Comparison of ENCODE assay signal across 8 cellular contexts in the genomic region with DNA sequence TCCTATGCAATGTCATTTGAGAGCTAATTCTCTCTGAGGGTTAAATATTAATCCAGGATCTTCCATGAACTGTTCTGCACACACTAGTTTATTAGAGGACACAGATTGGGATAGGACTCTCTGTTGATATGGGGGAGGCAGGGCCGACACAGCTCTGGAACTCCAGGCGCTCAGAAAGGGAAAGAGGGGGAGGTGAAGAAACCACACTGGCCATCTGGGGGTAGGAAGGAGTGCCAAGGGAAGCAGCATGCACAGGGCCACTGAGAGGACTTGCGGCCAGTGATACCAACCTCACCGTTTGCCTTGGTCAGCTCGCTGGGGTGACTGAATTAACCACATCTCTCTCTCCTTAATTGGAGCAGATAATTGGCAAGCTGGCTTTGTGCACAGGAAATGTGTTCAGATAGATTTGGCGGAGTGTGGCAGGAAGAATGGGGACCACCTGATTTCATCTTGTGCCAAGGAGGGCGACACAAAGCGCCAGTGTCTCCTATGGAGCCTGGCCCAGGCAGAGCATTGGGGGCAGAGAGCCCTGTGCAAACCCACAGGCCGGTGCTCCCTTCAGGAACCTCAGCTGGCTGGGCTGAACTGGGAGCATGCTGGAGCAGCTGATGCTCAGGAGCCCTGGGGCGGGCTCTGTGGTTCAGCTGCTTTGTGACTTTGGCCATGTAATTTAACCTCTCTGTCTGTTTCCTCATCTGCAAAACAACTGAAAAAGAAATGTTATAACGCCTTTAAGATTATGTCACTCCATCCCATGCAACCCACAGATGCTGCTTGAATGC. TPM values are rescaled to one million over a fixed set of nuclear protein-coding genes. Genes with fewer than 3 reads are reported as not detected.
DNase-seq lines count a peak whose midpoint lies in the region; FAIRE-seq and TF ChIP-seq lines count a peak whose summit lies in the region.

No MANE protein-coding gene starts in this region.

- peaks cover 49% of the 10 kb centered on the region for H3K4me1 Mint-ChIP-seq in nephron progenitor cell

- H3K36me3 Mint-ChIP-seq in nephron progenitor cell (ENCODE audit: low read depth) = no peaks in the 10 kb centered on the region

- peak overlapping the region in 45 of 59 donors; percentile 1 to 57 (median 27) for H3K4me3 ChIP-seq in dorsolateral prefrontal cortex

- H3K27ac Mint-ChIP-seq in nephron progenitor cell = peak overlapping the region; percentile 96

- H3K27me3 Mint-ChIP-seq in nephron progenitor cell (ENCODE audit: low read depth, poor library complexity) = peaks cover 9% of the 10 kb centered on the region

- peak in 8 of 56 donors; percentile 2 to 32 (median 24) for TF ChIP-seq CTCF in dorsolateral prefrontal cortex (IDR thresholded peaks at IDR 0.05 in 54 of 56, conservative IDR thresholded peaks at IDR 0.05 in 2 of 56; ENCODE audit: low read depth in 1 of 56, partially characterized antibody in 56 of 56)
- TF ChIP-seq CTCF in nephron progenitor cell (IDR thresholded peaks at IDR 0.05) = no peak

- no peaks in the 10 kb centered on the region for H3K27me3 ChIP-seq in dorsolateral prefrontal cortex

- intact Hi-C loops in dorsolateral prefrontal cortex (cut with DNase I) = loop anchor here in 1 of 2 donors (5.0 kb wide), 1 partner anchor 73 kb away; no protein-coding TSS in a partner anchor

- no peak overlapping the region for H3K4me3 Mint-ChIP-seq in nephron progenitor cell

- H3K27ac ChIP-seq in dorsolateral prefrontal cortex = peak overlapping the region; percentile 45 to 98 (median 92)

- H3K9me3 Mint-ChIP-seq in nephron progenitor cell = no peaks in the 10 kb centered on the region

- FAIRE-seq in RCC 7860 (lab: Jason Lieb, UNC) = no peak

- peak; percentile 53 for DNase-seq in COLO829 (ENCODE audit: low spot score)
- peak; percentile 84 for DNase-seq in M059J (ENCODE audit: low read depth)
- DNase-seq in dorsolateral prefrontal cortex = peak; percentile 62 to 94 (median 81)
- DNase-seq in nephron progenitor cell = no peak
- DNase-seq in RCC 7860 (ENCODE audit: low spot score) = no peak
- no peak for DNase-seq in AG08396 (ENCODE audit: low spot score)
- DNase-seq in DMS114 treated with DMSO at 0.1 percent for 48 hours (lab: John Stamatoyannopoulos, UW; ENCODE audit: unreplicated experiment) = no peak
- no peak for DNase-seq in NCI-H1930 (lab: John Stamatoyannopoulos, UW)

RNA-seq across cellular contexts. Expression of gene PPP1R21, which starts 25.4 kb away (rescaled TPM):
- total RNA-seq in M059J (2014; rRNA removed; shearing (Covaris generic)) = 4.8 and 12.0 TPM in 2 replicates
- 10 to 100 TPM; 38.9 to 78.2 (median 60.3) TPM for total RNA-seq in dorsolateral prefrontal cortex

Comparison
In these comparisons a context has a peak if more than half of its experiments do, and no peak if none do; other contexts are left out.
1. DNase-seq: peak in COLO829 (single experiment), M059J (single experiment) and dorsolateral prefrontal cortex (10 of 10); none in nephron progenitor cell (single experiment), RCC 7860 (single experiment), AG08396 (single experiment), DMS114 treated with DMSO at 0.1 percent for 48 hours (single experiment) and NCI-H1930 (0 of 2).